10 cellular contexts compared by ENCODE assay signal in the genomic region with DNA sequence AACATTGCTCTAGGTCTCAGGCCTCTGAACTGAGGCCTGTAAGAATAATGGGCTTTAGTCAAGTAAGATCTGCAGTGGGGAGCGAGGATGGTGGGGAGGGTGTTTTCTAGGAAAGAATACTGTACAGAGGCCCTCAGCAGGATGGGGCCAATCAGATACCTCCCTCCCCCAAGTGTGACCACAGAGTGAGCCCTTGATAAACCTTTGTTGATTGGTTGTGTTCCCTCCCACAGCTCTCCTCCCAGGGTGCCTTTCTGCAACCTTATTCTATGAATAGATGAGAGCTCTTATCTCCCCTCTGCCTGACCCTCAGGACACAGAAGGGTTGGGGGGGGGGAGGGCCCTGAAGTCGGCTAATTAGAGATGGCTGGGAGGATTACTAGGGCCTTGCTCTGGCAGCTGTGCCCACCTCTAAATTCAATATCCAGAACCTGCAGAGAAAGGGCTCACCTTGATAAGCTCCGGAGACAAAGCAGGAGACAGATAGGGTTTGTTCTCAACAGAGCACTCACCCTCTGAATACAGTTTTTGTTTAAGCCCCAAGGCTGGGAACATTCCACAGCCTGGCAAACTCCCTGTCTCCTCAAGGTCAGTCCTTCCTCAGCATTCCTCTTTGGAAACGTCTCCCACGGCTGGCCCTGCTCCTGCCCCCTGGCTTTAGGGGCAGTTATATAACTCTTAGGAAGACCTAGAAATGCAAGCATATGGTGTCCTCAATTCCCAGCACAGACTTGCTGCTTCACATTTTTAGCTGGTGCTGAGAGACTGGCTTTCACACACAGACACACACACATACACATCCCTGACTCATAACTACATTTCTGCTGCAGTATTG. TPM values are rescaled to one million over a fixed set of nuclear protein-coding genes. Genes with fewer than 3 reads are reported as not detected.
DNase-seq lines count a peak whose midpoint lies in the region; ATAC-seq and TF ChIP-seq lines count a peak whose summit lies in the region.
"Had no signal": no experiment of that assay in that cellular context is flagged by ENCODE, and none has a peak within 500 bp of the region (broad histone marks: within the 10 kb centered on the region; RNA-seq: fewer than 3 reads in every experiment).

No MANE protein-coding gene starts in this region.

- DNase-seq in breast epithelium (ENCODE audit: low spot score in 2 of 2) (peak in 1 of 2 donors; percentile 48), MCF 10A (ENCODE audit: unreplicated experiment) (no peak), brain microvascular endothelial cell (no peak), immature natural killer cell (no peak), vagina (ENCODE audit: extremely low spot score in 2 of 2) (peak; percentile 42 to 93), SIG-M5 treated with dmso at 0.1 percent for 504 hours (lab: John Stamatoyannopoulos, UW; ENCODE audit: unreplicated experiment) (no peak)
- DNase-seq: activated CD4-positive, alpha-beta T cell treated with anti-CD3 and anti-CD28 coated beads, Interleukin-2, amount 10 ng/mL, durations not matched to agents 24 days and 14 days had no signal

- H3K9me3 Mint-ChIP-seq in MCF 10A (ENCODE audit: unreplicated experiment) (no peaks in the 10 kb centered on the region), immature natural killer cell (no peaks in the 10 kb centered on the region)
- H3K9me3 Mint-ChIP-seq: activated CD4-positive, alpha-beta T cell treated with anti-CD3 and anti-CD28 coated beads, Interleukin-2, amount 10 ng/mL, durations not matched to agents 24 days and 14 days had no signal

- peaks cover 11% of the 10 kb centered on the region for H3K4me1 Mint-ChIP-seq in MCF 10A (ENCODE audit: insufficient read depth, unreplicated experiment)
- peaks cover 26 to 33% of the 10 kb centered on the region in 2 donors for H3K4me1 Mint-ChIP-seq in immature natural killer cell

- intact Hi-C loops in breast epithelium (cut with DNase I; ENCODE audit: low total_unique reads) (no loop called here), MCF 10A (cut with micrococcal nuclease) (no loop called here), vagina (cut with DNase I) (no loop called here)

- in situ Hi-C loops in brain microvascular endothelial cell (cut with HindIII; ENCODE audit: low pct_ligation_motif_present, low sequenced_read_pairs): no loop called here

- peaks cover 0 to 14% of the 10 kb centered on the region in 2 donors for H3K4me1 ChIP-seq in breast epithelium
- peaks cover 28% of the 10 kb centered on the region for H3K4me1 ChIP-seq in vagina

- H3K4me3 ChIP-seq in breast epithelium (no peak overlapping the region), brain microvascular endothelial cell (ENCODE audit: low read depth, low read length) (no peak overlapping the region), vagina (no peak overlapping the region)
- H3K4me3 ChIP-seq: BLaER1 treated with 17β-estradiol and CSF1 and Interleukin-3, amounts not matched to agents 10 nM and 100 nM had no signal

- H3K36me3 ChIP-seq in breast epithelium: no peaks in the 10 kb centered on the region
- no peaks in the 10 kb centered on the region for H3K36me3 ChIP-seq in brain microvascular endothelial cell (replicated peaks)
- H3K36me3 ChIP-seq in vagina: no peaks in the 10 kb centered on the region

- H3K27me3 Mint-ChIP-seq in MCF 10A (ENCODE audit: insufficient read depth, unreplicated experiment) (no peaks in the 10 kb centered on the region), immature natural killer cell (ENCODE audit: low read depth in 3 of 3) (peaks cover 0 to 18% (median 9%) of the 10 kb centered on the region in 3 donors)
- H3K27me3 Mint-ChIP-seq: activated CD4-positive, alpha-beta T cell treated with anti-CD3 and anti-CD28 coated beads, Interleukin-2, amount 10 ng/mL, durations not matched to agents 24 days and 14 days had no signal

- H3K9me3 ChIP-seq in breast epithelium: no peaks in the 10 kb centered on the region
- no peaks in the 10 kb centered on the region for H3K9me3 ChIP-seq in vagina
- H3K9me3 ChIP-seq: BLaER1 treated with 17β-estradiol and CSF1 and Interleukin-3, amounts not matched to agents 10 nM and 100 nM had no signal

- H3K4me3 Mint-ChIP-seq in MCF 10A (ENCODE audit: unreplicated experiment) (no peak overlapping the region), immature natural killer cell (peak overlapping the region in 1 of 5 donors; percentile 52)
- H3K4me3 Mint-ChIP-seq: activated CD4-positive, alpha-beta T cell treated with anti-CD3 and anti-CD28 coated beads, Interleukin-2, amount 10 ng/mL, durations not matched to agents 24 days and 14 days had no signal

- H3K36me3 Mint-ChIP-seq in MCF 10A (ENCODE audit: insufficient read depth, unreplicated experiment): peaks cover 9% of the 10 kb centered on the region
- peaks cover 0 to 4% (median 0%) of the 10 kb centered on the region in 3 donors for H3K36me3 Mint-ChIP-seq in immature natural killer cell

- no peak for TF ChIP-seq POLR2A in breast epithelium (IDR thresholded peaks at IDR 0.05)
- no peak for TF ChIP-seq POLR2A in vagina (IDR thresholded peaks at IDR 0.05)

- H3K27ac ChIP-seq in breast epithelium: peak overlapping the region; percentile 43 to 50
- no peak overlapping the region for H3K27ac ChIP-seq in brain microvascular endothelial cell
- H3K27ac ChIP-seq in vagina: no peak overlapping the region
- H3K27ac ChIP-seq: BLaER1 treated with 17β-estradiol and CSF1 and Interleukin-3, amounts not matched to agents 10 nM and 100 nM had no signal

- H3K27me3 ChIP-seq in breast epithelium: no peaks in the 10 kb centered on the region
- no peaks in the 10 kb centered on the region for H3K27me3 ChIP-seq in brain microvascular endothelial cell (replicated peaks)
- H3K27me3 ChIP-seq in vagina: no peaks in the 10 kb centered on the region
- H3K27me3 ChIP-seq: BLaER1 treated with 17β-estradiol and CSF1 and Interleukin-3, amounts not matched to agents 10 nM and 100 nM had no signal

- no TSS peak for BruUV-seq in MCF 10A (replicated peaks; lab: Mats Ljungman, UMichigan)

- no peak for ATAC-seq in GM21526 (IDR thresholded peaks at IDR 0.05; ENCODE audit: low FRiP score, unreplicated experiment)
- ATAC-seq in HG02884 (IDR thresholded peaks at IDR 0.05; ENCODE audit: unreplicated experiment): no peak

- CTCF ChIA-PET in MCF 10A (lab: Yijun Ruan, JAX): interaction anchor here (0.8 to 2.6 kb wide), 6 partner anchors 40 to 276 kb away, joined by 3 to 20 read pairs (median 4); no protein-coding TSS in a partner anchor

- peak in 1 of 3 donors; percentile 21 for TF ChIP-seq CTCF in breast epithelium (IDR thresholded peaks at IDR 0.05)
- no peak for TF ChIP-seq CTCF in MCF 10A (IDR thresholded peaks at IDR 0.05; ENCODE audit: unreplicated experiment)
- peak; percentile 23 for TF ChIP-seq CTCF in brain microvascular endothelial cell (IDR thresholded peaks at IDR 0.05; ENCODE audit: low read depth, low read length, missing control alignments)
- no peak for TF ChIP-seq CTCF in vagina (IDR thresholded peaks at IDR 0.05)

- POLR2A ChIA-PET in MCF 10A (lab: Yijun Ruan, JAX): interaction anchor here (1.1 to 2.0 kb wide), 2 partner anchors 13 to 14 kb away, joined by 4 to 7 read pairs; no protein-coding TSS in a partner anchor

- H3K27ac Mint-ChIP-seq in MCF 10A (ENCODE audit: low read depth, unreplicated experiment) (no peak overlapping the region), immature natural killer cell (peak overlapping the region in 5 of 6 donors; percentile 30 to 66 (median 37))
- H3K27ac Mint-ChIP-seq: activated CD4-positive, alpha-beta T cell treated with anti-CD3 and anti-CD28 coated beads, Interleukin-2, amount 10 ng/mL, durations not matched to agents 24 days and 14 days had no signal

RNA-seq across cellular contexts. Expression of gene ATP1A1, which starts 42.9 kb away (rescaled TPM):
- total RNA-seq in breast epithelium (100 to 1,000 TPM; 235 to 423 (median 331) TPM), MCF 10A (2022) (361 and 378 TPM in 2 replicates), vagina (358 TPM)
- polyA plus RNA-seq in immature natural killer cell: 10 to 100 TPM; 21.5 to 38.7 (median 24.2) TPM

Comparison
In these comparisons a context has a peak if more than half of its experiments do, and no peak if none do; other contexts are left out.
1. DNase-seq: peak in vagina (2 of 2); none in MCF 10A (single experiment), brain microvascular endothelial cell (single experiment), immature natural killer cell (0 of 3) and SIG-M5 treated with dmso at 0.1 percent for 504 hours (single experiment).
2. H3K27ac ChIP-seq: peak in breast epithelium (2 of 2); none in brain microvascular endothelial cell (single experiment) and vagina (single experiment).